In genomic region chr13:103022328-103022727, GRCh38 we compare ENCODE assay signal across 30 cellular contexts. TPM values are rescaled to one million over a fixed set of nuclear protein-coding genes. Genes with fewer than 3 reads are reported as not detected.
DNase-seq lines count a peak whose midpoint lies in the region; ATAC-seq, FAIRE-seq and TF ChIP-seq lines count a peak whose summit lies in the region.
"Had no signal": no experiment of that assay in that cellular context is flagged by ENCODE, and none has a peak within 500 bp of the region (broad histone marks: within the 10 kb centered on the region; RNA-seq: fewer than 3 reads in every experiment).

No MANE protein-coding gene starts in this region.

- no peaks in the 10 kb centered on the region for H3K79me2 ChIP-seq in keratinocyte (ENCODE audit: control insufficient read depth, insufficient read depth, low read length)

- no peaks in the 10 kb centered on the region for H3K9me3 ChIP-seq in keratinocyte (ENCODE audit: control insufficient read depth, low read depth, low read length)
- H3K9me3 ChIP-seq: Caco-2 had no signal

- H3K9me3 Mint-ChIP-seq in T-helper 2 cell treated with Interferon-gamma antibody and Interleukin-4, amounts not matched to agents 5 μg/mL and 100 μg/mL, for 36 hours = peaks cover 7% of the 10 kb centered on the region

- H3K36me3 Mint-ChIP-seq in T-helper 2 cell treated with Interferon-gamma antibody and Interleukin-4, amounts not matched to agents 5 μg/mL and 100 μg/mL, for 36 hours (ENCODE audit: low read depth) = no peaks in the 10 kb centered on the region

- H3K4me3 ChIP-seq in keratinocyte (ENCODE audit: control insufficient read depth in 2 of 3, extremely low read depth in 1 of 3, insufficient read depth in 2 of 3, low read depth in 1 of 3, low read length in 3 of 3) = no peak overlapping the region
- H3K4me3 ChIP-seq: BLaER1, K562 had no signal

- H3K27me3 Mint-ChIP-seq in T-helper 2 cell treated with Interferon-gamma antibody and Interleukin-4, amounts not matched to agents 5 μg/mL and 100 μg/mL, for 36 hours (ENCODE audit: low read depth) = no peaks in the 10 kb centered on the region
- H3K27me3 Mint-ChIP-seq: CD4-positive, alpha-beta T cell had no signal

- peak; percentile 78 for FAIRE-seq in keratinocyte (lab: Jason Lieb, UNC)
- FAIRE-seq: G401.6, GM12892, GM18507, H1, HepG2, K562 had no signal

- H3K4me3 Mint-ChIP-seq in T-helper 2 cell treated with Interferon-gamma antibody and Interleukin-4, amounts not matched to agents 5 μg/mL and 100 μg/mL, for 36 hours = no peak overlapping the region
- H3K4me3 Mint-ChIP-seq: CD4-positive, alpha-beta T cell had no signal

- no peak overlapping the region for H3K27ac Mint-ChIP-seq in T-helper 2 cell treated with Interferon-gamma antibody and Interleukin-4, amounts not matched to agents 5 μg/mL and 100 μg/mL, for 36 hours
- H3K27ac Mint-ChIP-seq: CD4-positive, alpha-beta T cell had no signal

- no peak overlapping the region for H3K9ac ChIP-seq in keratinocyte (ENCODE audit: control insufficient read depth, extremely low read depth, insufficient read depth, low read length)
- H3K9ac ChIP-seq: BLaER1 had no signal

- no peak for TF ChIP-seq CTCF in keratinocyte (optimal IDR thresholded peaks at IDR 0.05 in 1 of 3, IDR thresholded peaks at IDR 0.05 in 1 of 3, conservative IDR thresholded peaks at IDR 0.05 in 1 of 3; ENCODE audit: extremely low read depth in 1 of 3, insufficient read depth in 2 of 3, low read length in 3 of 3)

- no peak overlapping the region for H3K27ac ChIP-seq in keratinocyte (ENCODE audit: control insufficient read depth, insufficient read depth, low read length)
- H3K27ac ChIP-seq: 22Rv1, BLaER1 had no signal

- peak; percentile 2 for DNase-seq in NCI-H1694 treated with DMSO at 0.1 percent for 48 hours (lab: John Stamatoyannopoulos, UW)
- no peak for DNase-seq in NCI-H1694 (lab: John Stamatoyannopoulos, UW)
- peak; percentile 21 to 54 for DNase-seq in cerebellar nuclear complex (lab: John Stamatoyannopoulos, UW)
- no peak for DNase-seq in keratinocyte (ENCODE audit: low read depth, low spot score)
- no peak for DNase-seq in SK-N-DZ (ENCODE audit: low spot score)
- no peak for DNase-seq in T-helper 2 cell treated with Interferon-gamma antibody and Interleukin-4, amounts not matched to agents 5 μg/mL and 100 μg/mL, for 36 hours (ENCODE audit: low spot score)
- no peak for DNase-seq in NCI-H2107 treated with DMSO at 0.1 percent for 48 hours (lab: John Stamatoyannopoulos, UW; ENCODE audit: unreplicated experiment)
- DNase-seq: ACHN; Caco-2; CD4-positive, alpha-beta T cell; DMS 273 treated with DMSO at 0.1 percent for 48 hours; DND-41; NCI-H1092 treated with DMSO at 0.1 percent for 48 hours; NCI-H1436 treated with DMSO at 0.1 percent for 48 hours; NCI-H2029 treated with DMSO at 0.1 percent for 48 hours; NCI-H2171; NCI-H345; NCI-H524; NCI-H774; NK-92 treated with Interleukin-12 subunit alpha and Interleukin-12 subunit beta, amount 100 ng/mL, for 24 hours had no signal

- peak overlapping the region; percentile 34 for H3K4me2 ChIP-seq in keratinocyte (ENCODE audit: control insufficient read depth, extremely low read depth, insufficient read depth, low read depth, low read length)
- H3K4me2 ChIP-seq: BLaER1 had no signal

- H3K4me1 Mint-ChIP-seq in T-helper 2 cell treated with Interferon-gamma antibody and Interleukin-4, amounts not matched to agents 5 μg/mL and 100 μg/mL, for 36 hours (ENCODE audit: low read depth) = no peaks in the 10 kb centered on the region

- dilution Hi-C loops in keratinocyte (cut with MboI; ENCODE audit: extremely low pct_ligation_motif_present, low sequenced_read_pairs) = no loop called here

- H3K9me1 ChIP-seq in keratinocyte (ENCODE audit: control insufficient read depth, extremely low read depth, insufficient read depth, low read length) = no peaks in the 10 kb centered on the region

- H3K36me3 ChIP-seq in keratinocyte (ENCODE audit: control insufficient read depth in 2 of 2, extremely low read depth in 1 of 2, insufficient read depth in 2 of 2, low read length in 2 of 2) = no peaks in the 10 kb centered on the region
- H3K36me3 ChIP-seq: BLaER1 had no signal

- no peaks in the 10 kb centered on the region for H4K20me1 ChIP-seq in keratinocyte (ENCODE audit: control insufficient read depth, extremely low read depth, insufficient read depth, low read length)
- H4K20me1 ChIP-seq: BLaER1 had no signal

- ATAC-seq in GM21825 (IDR thresholded peaks at IDR 0.05; ENCODE audit: unreplicated experiment) = no peak
- ATAC-seq: HepG2, K562, Panc1 had no signal

- H2AFZ ChIP-seq in keratinocyte (ENCODE audit: control insufficient read depth, low read length) = peak overlapping the region; percentile 85

- H3K27me3 ChIP-seq in keratinocyte (ENCODE audit: control insufficient read depth, extremely low read depth, insufficient read depth, low read length) = no peaks in the 10 kb centered on the region
- H3K27me3 ChIP-seq: BLaER1 had no signal

- H3K4me1 ChIP-seq in keratinocyte (ENCODE audit: control insufficient read depth, extremely low read depth, insufficient read depth, low read length) = no peaks in the 10 kb centered on the region
- H3K4me1 ChIP-seq: Caco-2 had no signal

RNA-seq across cellular contexts. Expression of gene SLC10A2, which starts 43.9 kb away (rescaled TPM):
- 0.06 to 0.52 TPM (median 0.39 TPM) in 3 replicates for polyA plus RNA-seq in keratinocyte
- not detected for polyA plus RNA-seq in keratinocyte (2011; ENCODE audit: low read depth)
- 0.18 and 0.28 TPM in 2 replicates for polyA plus RNA-seq in keratinocyte (2011; cell fraction: cytosol; rRNA removed)
- 0.29 TPM in 2 replicates for polyA plus RNA-seq in keratinocyte (2011; cell fraction: nucleus; rRNA removed)
- polyA plus RNA-seq in keratinocyte (2012; ENCODE audit: low replicate concordance) = 0.72 TPM in 1 of 2 replicates, not detected in the other
- polyA minus RNA-seq in keratinocyte = 0.13 to 0.29 TPM (median 0.16 TPM) in 3 replicates
- polyA minus RNA-seq in keratinocyte (2011; cell fraction: cytosol; rRNA and poly(A)+ RNA removed) = not detected
- 0.16 and 0.32 TPM in 2 replicates for polyA minus RNA-seq in keratinocyte (2011; cell fraction: nucleus; rRNA and poly(A)+ RNA removed)
- polyA plus RNA-seq in SK-N-DZ (2014; cell fraction: cytosol; rRNA removed) = not detected in 2 replicates
- not detected in 2 replicates for polyA plus RNA-seq in SK-N-DZ (2014; cell fraction: nucleus; rRNA removed)
- polyA plus RNA-seq: H1, HepG2, K562 had no signal

Comparison
In these comparisons a context has a peak if more than half of its experiments do, and no peak if none do; other contexts are left out.
1. DNase-seq: peak in NCI-H1694 treated with DMSO at 0.1 percent for 48 hours (single experiment) and cerebellar nuclear complex (2 of 2); none in NCI-H1694 (single experiment), keratinocyte (single experiment), SK-N-DZ (single experiment), T-helper 2 cell treated with Interferon-gamma antibody and Interleukin-4, amounts not matched to agents 5 μg/mL and 100 μg/mL, for 36 hours (single experiment) and NCI-H2107 treated with DMSO at 0.1 percent for 48 hours (single experiment).